In genomic region chr5:19479562-19479961, GRCh38 we compare ENCODE assay signal across 10 cellular contexts.
"Had no signal": no experiment of that assay in that cellular context is flagged by ENCODE, and none has a peak within 500 bp of the region (broad histone marks: within the 10 kb centered on the region; RNA-seq: fewer than 3 reads in every experiment).

No MANE protein-coding gene starts in this region.

- H3K4me2 ChIP-seq: GM23338 had no signal

- H3K9me3 ChIP-seq: HAP-1 had no signal

- ATAC-seq: GM23338, HCT116 had no signal

- H2AFZ ChIP-seq: GM23248, GM23338 had no signal

- H3K27ac ChIP-seq: GM23248 had no signal

- H3K9ac ChIP-seq: GM23248 had no signal

- FAIRE-seq: H1 had no signal

- H3K36me3 ChIP-seq: HAP-1 had no signal

- H3K4me3 ChIP-seq: GM23248, GM23338, HAP-1 had no signal

- H3K4me1 ChIP-seq: HAP-1 had no signal

- DNase-seq: GM23248, GOT3, H7, H9, HCEC 1CT, HFFc6 had no signal
